ENCODE assay signal across 8 cellular contexts in the genomic region with DNA sequence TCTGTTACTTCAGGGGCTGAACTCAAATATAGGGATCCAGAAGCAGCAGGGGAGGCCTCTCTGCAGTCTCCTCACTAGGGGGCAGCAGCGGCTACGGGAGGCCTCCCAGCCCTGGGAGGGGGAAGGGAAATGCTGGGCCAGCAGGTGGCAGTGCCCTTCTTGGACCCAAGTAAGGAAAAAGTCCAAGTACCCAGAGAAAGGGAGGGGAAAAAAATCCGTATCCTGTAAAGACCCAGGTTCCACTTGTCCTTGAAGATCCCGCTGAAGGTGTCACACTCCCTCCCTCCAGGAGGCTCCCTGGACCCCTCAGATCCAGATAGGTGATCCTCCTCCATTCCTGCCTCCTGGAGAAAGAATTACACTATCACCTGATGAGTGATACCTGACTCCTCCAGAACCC. TPM values are rescaled to one million over a fixed set of nuclear protein-coding genes. Genes with fewer than 3 reads are reported as not detected.
DNase-seq lines count a peak whose midpoint lies in the region; ATAC-seq, FAIRE-seq and TF ChIP-seq lines count a peak whose summit lies in the region.

No MANE protein-coding gene starts in this region.

- H3K4me3 ChIP-seq in BE2C (ENCODE audit: low read depth, low read length): no peak overlapping the region

- peak; percentile 100 for TF ChIP-seq CTCF in BE2C (IDR thresholded peaks at IDR 0.05; ENCODE audit: low read depth, low read length)

- no peak for FAIRE-seq in H54 (lab: Jason Lieb, UNC)

- no peaks in the 10 kb centered on the region for H3K36me3 Mint-ChIP-seq in central memory CD8-positive, alpha-beta T cell (ENCODE audit: insufficient read depth)

- ATAC-seq in central memory CD8-positive, alpha-beta T cell (replicated peaks; ENCODE audit: extremely low read depth, poor library complexity, severe bottlenecking): peak; percentile 68
- no peak for ATAC-seq in GM18511 (IDR thresholded peaks at IDR 0.05; ENCODE audit: unreplicated experiment)

- H3K4me1 ChIP-seq in BE2C: no peaks in the 10 kb centered on the region

- peaks cover 12% of the 10 kb centered on the region for H3K27me3 Mint-ChIP-seq in central memory CD8-positive, alpha-beta T cell

- H3K4me1 Mint-ChIP-seq in central memory CD8-positive, alpha-beta T cell: no peaks in the 10 kb centered on the region

- H3K27me3 ChIP-seq in BE2C: no peaks in the 10 kb centered on the region

- no peak for TF ChIP-seq POLR2A in H54 (IDR thresholded peaks at IDR 0.05; ENCODE audit: low read depth, low read length)

- DNase-seq in BE2C (peak; percentile 91), H54 (ENCODE audit: insufficient read length, low spot score) (peak; percentile 77), NCI-H510A (lab: John Stamatoyannopoulos, UW) (peak; percentile 62), left kidney (ENCODE audit: low read depth, low spot score) (peak; percentile 95)
- DNase-seq in activated CD4-positive, alpha-beta T cell treated with anti-CD3 and anti-CD28 coated beads for 1 hour: peak; percentile 64
- DNase-seq in central memory CD8-positive, alpha-beta T cell (ENCODE audit: low spot score in 2 of 2): peak; percentile 54 to 61
- DNase-seq in stimulated activated CD4-positive, alpha-beta T cell treated with anti-CD3 and anti-CD28 coated beads, TNF-alpha, amount 100 ng/mL, for 24 hours (ENCODE audit: low read depth in 3 of 3): peak; percentile 55 to 75 (median 62)

- H3K9me3 Mint-ChIP-seq in central memory CD8-positive, alpha-beta T cell: no peaks in the 10 kb centered on the region

- no peak overlapping the region for H3K27ac Mint-ChIP-seq in central memory CD8-positive, alpha-beta T cell (ENCODE audit: low read depth)

- H3K9me3 ChIP-seq in BE2C: no peaks in the 10 kb centered on the region

- no peaks in the 10 kb centered on the region for H3K36me3 ChIP-seq in BE2C

- H3K4me3 Mint-ChIP-seq in central memory CD8-positive, alpha-beta T cell: no peak overlapping the region

RNA-seq across cellular contexts. Expression of a gene that starts 14.1 kb away (rescaled TPM):
- polyA plus RNA-seq in BE2C (2012; ENCODE audit: insufficient read depth, insufficient read length, low read depth): 0.66 TPM

RNA-seq across cellular contexts. Expression of a gene that starts 21.0 kb away (rescaled TPM):
- 3.2 TPM for polyA plus RNA-seq in BE2C (2012; ENCODE audit: insufficient read depth, insufficient read length, low read depth)
